ENCODE assay signal across 1 cellular context in genomic region chr5:160399402-160400353, GRCh38.
A peak's percentile ranks its signal among the peaks of the same experiment; 100 is the strongest.
TF ChIP-seq lines count a peak whose summit lies in the region.

Gene FAM200C, minus strand, starts transcription at chr5:160400054. Its CDS starts 4,564 bp downstream, at chr5:160395490.

TF ChIP-seq in K562, 482 proteins besides CTCF, POLR2A, EP300 and RAD21 (continued from another document and continues in another):
- TF ChIP-seq, protein P1, sequence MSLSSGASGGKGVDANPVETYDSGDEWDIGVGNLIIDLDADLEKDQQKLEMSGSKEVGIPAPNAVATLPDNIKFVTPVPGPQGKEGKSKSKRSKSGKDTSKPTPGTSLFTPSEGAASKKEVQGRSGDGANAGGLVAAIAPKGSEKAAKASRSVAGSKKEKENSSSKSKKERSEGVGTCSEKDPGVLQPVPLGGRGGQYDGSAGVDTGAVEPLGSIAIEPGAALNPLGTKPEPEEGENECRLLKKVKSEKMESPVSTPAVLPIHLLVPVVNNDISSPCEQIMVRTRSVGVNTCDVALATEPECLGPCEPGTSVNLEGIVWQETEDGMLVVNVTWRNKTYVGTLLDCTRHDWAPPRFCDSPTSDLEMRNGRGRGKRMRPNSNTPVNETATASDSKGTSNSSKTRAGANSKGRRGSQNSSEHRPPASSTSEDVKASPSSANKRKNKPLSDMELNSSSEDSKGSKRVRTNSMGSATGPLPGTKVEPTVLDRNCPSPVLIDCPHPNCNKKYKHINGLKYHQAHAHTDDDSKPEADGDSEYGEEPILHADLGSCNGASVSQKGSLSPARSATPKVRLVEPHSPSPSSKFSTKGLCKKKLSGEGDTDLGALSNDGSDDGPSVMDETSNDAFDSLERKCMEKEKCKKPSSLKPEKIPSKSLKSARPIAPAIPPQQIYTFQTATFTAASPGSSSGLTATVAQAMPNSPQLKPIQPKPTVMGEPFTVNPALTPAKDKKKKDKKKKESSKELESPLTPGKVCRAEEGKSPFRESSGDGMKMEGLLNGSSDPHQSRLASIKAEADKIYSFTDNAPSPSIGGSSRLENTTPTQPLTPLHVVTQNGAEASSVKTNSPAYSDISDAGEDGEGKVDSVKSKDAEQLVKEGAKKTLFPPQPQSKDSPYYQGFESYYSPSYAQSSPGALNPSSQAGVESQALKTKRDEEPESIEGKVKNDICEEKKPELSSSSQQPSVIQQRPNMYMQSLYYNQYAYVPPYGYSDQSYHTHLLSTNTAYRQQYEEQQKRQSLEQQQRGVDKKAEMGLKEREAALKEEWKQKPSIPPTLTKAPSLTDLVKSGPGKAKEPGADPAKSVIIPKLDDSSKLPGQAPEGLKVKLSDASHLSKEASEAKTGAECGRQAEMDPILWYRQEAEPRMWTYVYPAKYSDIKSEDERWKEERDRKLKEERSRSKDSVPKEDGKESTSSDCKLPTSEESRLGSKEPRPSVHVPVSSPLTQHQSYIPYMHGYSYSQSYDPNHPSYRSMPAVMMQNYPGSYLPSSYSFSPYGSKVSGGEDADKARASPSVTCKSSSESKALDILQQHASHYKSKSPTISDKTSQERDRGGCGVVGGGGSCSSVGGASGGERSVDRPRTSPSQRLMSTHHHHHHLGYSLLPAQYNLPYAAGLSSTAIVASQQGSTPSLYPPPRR (CRISPR knock-in tag; IDR thresholded peaks at IDR 0.05; ENCODE audit: borderline replicate concordance) = no peak
- TF ChIP-seq CREM (IDR thresholded peaks at IDR 0.05; ENCODE audit: low read depth) = 0 out of 2 replicates have a peak, but pooled peaks have one; percentile 4
- TF ChIP-seq MEIS2 (IDR thresholded peaks at IDR 0.05; ENCODE audit: partially characterized antibody) = peak; percentile 56
- TF ChIP-seq TCF3 (CRISPR knock-in tag; IDR thresholded peaks at IDR 0.05) = peak; percentile 30
- TF ChIP-seq MBD2 (IDR thresholded peaks at IDR 0.05; ENCODE audit: borderline replicate concordance, low read depth) = peak; percentile 59; the same call in 1 of the 2 replicates
- peak; percentile 50 for TF ChIP-seq SMARCE1 (IDR thresholded peaks at IDR 0.05)
- no peak for TF ChIP-seq RBM25 (IDR thresholded peaks at IDR 0.05; ENCODE audit: low read depth, low read length, severe bottlenecking)
- no peak for TF ChIP-seq ID3 (CRISPR knock-in tag; IDR thresholded peaks at IDR 0.05)
- TF ChIP-seq ID3 (tag; IDR thresholded peaks at IDR 0.05) = 0 out of 2 replicates have a peak, but pooled peaks have one; percentile 67
- TF ChIP-seq ZNF589 (CRISPR knock-in tag; IDR thresholded peaks at IDR 0.05; ENCODE audit: low read depth) = 0 out of 2 replicates have a peak, but pooled peaks have one; percentile 40
- peak; percentile 86; the same call in 1 of the 2 replicates for TF ChIP-seq POLR2AphosphoS2 (IDR thresholded peaks at IDR 0.05; ENCODE audit: low read length)
- TF ChIP-seq NR4A1 (CRISPR knock-in tag; IDR thresholded peaks at IDR 0.05) = no peak
- 0 out of 2 replicates have a peak, but pooled peaks have one; percentile 62 for TF ChIP-seq NR4A1 (tag; IDR thresholded peaks at IDR 0.05)
- no peak for TF ChIP-seq NEUROD1 (IDR thresholded peaks at IDR 0.05; ENCODE audit: borderline replicate concordance, low read depth, low read length, partially characterized antibody)
- TF ChIP-seq ZNF165 (CRISPR knock-in tag; IDR thresholded peaks at IDR 0.05; ENCODE audit: borderline replicate concordance) = no peak
- peak; percentile 72 for TF ChIP-seq CBFA2T3 (IDR thresholded peaks at IDR 0.05)
- TF ChIP-seq, protein P2, sequence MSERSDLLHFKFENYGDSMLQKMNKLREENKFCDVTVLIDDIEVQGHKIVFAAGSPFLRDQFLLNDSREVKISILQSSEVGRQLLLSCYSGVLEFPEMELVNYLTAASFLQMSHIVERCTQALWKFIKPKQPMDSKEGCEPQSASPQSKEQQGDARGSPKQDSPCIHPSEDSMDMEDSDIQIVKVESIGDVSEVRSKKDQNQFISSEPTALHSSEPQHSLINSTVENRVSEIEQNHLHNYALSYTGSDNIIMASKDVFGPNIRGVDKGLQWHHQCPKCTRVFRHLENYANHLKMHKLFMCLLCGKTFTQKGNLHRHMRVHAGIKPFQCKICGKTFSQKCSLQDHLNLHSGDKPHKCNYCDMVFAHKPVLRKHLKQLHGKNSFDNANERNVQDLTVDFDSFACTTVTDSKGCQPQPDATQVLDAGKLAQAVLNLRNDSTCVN (CRISPR knock-in tag; IDR thresholded peaks at IDR 0.05) = no peak
- TF ChIP-seq ILF3 (IDR thresholded peaks at IDR 0.05; ENCODE audit: borderline replicate concordance) = no peak
- TF ChIP-seq FOXM1 (IDR thresholded peaks at IDR 0.05; ENCODE audit: low read depth) = no peak
- TF ChIP-seq FOXM1 (CRISPR knock-in tag; IDR thresholded peaks at IDR 0.05; ENCODE audit: low read depth) = 0 out of 2 replicates have a peak, but pooled peaks have one; percentile 27
- peak; percentile 90 for TF ChIP-seq KDM5B (IDR thresholded peaks at IDR 0.05; ENCODE audit: insufficient replicate concordance, low read depth, low read length)
- TF ChIP-seq ARNT (IDR thresholded peaks at IDR 0.05) = no peak
- no peak for TF ChIP-seq SP1 (CRISPR knock-in tag; IDR thresholded peaks at IDR 0.05)
- TF ChIP-seq ZNF197 (CRISPR knock-in tag; IDR thresholded peaks at IDR 0.05; ENCODE audit: low read depth) = no peak
- TF ChIP-seq SMAD1 (IDR thresholded peaks at IDR 0.05; ENCODE audit: low read depth, low read length, partially characterized antibody) = peak; percentile 69
- TF ChIP-seq EHMT2 (IDR thresholded peaks at IDR 0.05) = no peak
- TF ChIP-seq ARID2 (IDR thresholded peaks at IDR 0.05) = no peak
- TF ChIP-seq ZNF174 (CRISPR knock-in tag; IDR thresholded peaks at IDR 0.05) = no peak
- TF ChIP-seq HEY1 (CRISPR knock-in tag; IDR thresholded peaks at IDR 0.05; ENCODE audit: borderline replicate concordance) = 0 out of 2 replicates have a peak, but pooled peaks have one; percentile 13
- TF ChIP-seq MYC (IDR thresholded peaks at IDR 0.05; ENCODE audit: low read depth, low read length) = peak; percentile 27; the same call in 1 of the 2 replicates
- TF ChIP-seq MYC (CRISPR knock-in tag; IDR thresholded peaks at IDR 0.05; ENCODE audit: borderline replicate concordance, low read depth) = no peak
- TF ChIP-seq SETDB1 (IDR thresholded peaks at IDR 0.05; ENCODE audit: low read length) = no peak
- TF ChIP-seq HNRNPLL (IDR thresholded peaks at IDR 0.05; ENCODE audit: low read depth, low read length, poor library complexity, severe bottlenecking) = peak; percentile 27
- TF ChIP-seq, protein P3, sequence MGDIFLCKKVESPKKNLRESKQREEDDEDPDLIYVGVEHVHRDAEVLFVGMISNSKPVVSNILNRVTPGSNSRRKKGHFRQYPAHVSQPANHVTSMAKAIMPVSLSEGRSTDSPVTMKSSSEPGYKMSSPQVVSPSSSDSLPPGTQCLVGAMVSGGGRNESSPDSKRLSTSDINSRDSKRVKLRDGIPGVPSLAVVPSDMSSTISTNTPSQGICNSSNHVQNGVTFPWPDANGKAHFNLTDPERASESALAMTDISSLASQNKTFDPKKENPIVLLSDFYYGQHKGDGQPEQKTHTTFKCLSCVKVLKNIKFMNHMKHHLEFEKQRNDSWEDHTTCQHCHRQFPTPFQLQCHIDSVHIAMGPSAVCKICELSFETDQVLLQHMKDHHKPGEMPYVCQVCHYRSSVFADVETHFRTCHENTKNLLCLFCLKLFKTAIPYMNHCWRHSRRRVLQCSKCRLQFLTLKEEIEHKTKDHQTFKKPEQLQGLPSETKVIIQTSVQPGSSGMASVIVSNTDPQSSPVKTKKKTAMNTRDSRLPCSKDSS (IDR thresholded peaks at IDR 0.05; ENCODE audit: low read depth, partially characterized antibody) = no peak
- TF ChIP-seq, protein P4, sequence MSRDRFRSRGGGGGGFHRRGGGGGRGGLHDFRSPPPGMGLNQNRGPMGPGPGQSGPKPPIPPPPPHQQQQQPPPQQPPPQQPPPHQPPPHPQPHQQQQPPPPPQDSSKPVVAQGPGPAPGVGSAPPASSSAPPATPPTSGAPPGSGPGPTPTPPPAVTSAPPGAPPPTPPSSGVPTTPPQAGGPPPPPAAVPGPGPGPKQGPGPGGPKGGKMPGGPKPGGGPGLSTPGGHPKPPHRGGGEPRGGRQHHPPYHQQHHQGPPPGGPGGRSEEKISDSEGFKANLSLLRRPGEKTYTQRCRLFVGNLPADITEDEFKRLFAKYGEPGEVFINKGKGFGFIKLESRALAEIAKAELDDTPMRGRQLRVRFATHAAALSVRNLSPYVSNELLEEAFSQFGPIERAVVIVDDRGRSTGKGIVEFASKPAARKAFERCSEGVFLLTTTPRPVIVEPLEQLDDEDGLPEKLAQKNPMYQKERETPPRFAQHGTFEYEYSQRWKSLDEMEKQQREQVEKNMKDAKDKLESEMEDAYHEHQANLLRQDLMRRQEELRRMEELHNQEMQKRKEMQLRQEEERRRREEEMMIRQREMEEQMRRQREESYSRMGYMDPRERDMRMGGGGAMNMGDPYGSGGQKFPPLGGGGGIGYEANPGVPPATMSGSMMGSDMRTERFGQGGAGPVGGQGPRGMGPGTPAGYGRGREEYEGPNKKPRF (IDR thresholded peaks at IDR 0.05; ENCODE audit: low read depth, low read length) = no peak
- TF ChIP-seq, protein P5, sequence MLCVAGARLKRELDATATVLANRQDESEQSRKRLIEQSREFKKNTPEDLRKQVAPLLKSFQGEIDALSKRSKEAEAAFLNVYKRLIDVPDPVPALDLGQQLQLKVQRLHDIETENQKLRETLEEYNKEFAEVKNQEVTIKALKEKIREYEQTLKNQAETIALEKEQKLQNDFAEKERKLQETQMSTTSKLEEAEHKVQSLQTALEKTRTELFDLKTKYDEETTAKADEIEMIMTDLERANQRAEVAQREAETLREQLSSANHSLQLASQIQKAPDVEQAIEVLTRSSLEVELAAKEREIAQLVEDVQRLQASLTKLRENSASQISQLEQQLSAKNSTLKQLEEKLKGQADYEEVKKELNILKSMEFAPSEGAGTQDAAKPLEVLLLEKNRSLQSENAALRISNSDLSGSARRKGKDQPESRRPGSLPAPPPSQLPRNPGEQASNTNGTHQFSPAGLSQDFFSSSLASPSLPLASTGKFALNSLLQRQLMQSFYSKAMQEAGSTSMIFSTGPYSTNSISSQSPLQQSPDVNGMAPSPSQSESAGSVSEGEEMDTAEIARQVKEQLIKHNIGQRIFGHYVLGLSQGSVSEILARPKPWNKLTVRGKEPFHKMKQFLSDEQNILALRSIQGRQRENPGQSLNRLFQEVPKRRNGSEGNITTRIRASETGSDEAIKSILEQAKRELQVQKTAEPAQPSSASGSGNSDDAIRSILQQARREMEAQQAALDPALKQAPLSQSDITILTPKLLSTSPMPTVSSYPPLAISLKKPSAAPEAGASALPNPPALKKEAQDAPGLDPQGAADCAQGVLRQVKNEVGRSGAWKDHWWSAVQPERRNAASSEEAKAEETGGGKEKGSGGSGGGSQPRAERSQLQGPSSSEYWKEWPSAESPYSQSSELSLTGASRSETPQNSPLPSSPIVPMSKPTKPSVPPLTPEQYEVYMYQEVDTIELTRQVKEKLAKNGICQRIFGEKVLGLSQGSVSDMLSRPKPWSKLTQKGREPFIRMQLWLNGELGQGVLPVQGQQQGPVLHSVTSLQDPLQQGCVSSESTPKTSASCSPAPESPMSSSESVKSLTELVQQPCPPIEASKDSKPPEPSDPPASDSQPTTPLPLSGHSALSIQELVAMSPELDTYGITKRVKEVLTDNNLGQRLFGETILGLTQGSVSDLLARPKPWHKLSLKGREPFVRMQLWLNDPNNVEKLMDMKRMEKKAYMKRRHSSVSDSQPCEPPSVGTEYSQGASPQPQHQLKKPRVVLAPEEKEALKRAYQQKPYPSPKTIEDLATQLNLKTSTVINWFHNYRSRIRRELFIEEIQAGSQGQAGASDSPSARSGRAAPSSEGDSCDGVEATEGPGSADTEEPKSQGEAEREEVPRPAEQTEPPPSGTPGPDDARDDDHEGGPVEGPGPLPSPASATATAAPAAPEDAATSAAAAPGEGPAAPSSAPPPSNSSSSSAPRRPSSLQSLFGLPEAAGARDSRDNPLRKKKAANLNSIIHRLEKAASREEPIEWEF (CRISPR knock-in tag; IDR thresholded peaks at IDR 0.05) = no peak
- peak; percentile 83; the same call in 1 of the 2 replicates for TF ChIP-seq PML (IDR thresholded peaks at IDR 0.05; ENCODE audit: low read length)
- TF ChIP-seq RCOR1 (IDR thresholded peaks at IDR 0.05; ENCODE audit: borderline replicate concordance in 1 of 2, low read depth in 2 of 2, low read length in 2 of 2) = peak in 1 of 2 experiments; percentile 55; a peak in 3 of 4 replicates
- no peak for TF ChIP-seq ZNF77 (CRISPR knock-in tag; IDR thresholded peaks at IDR 0.05)
- TF ChIP-seq RB1 (IDR thresholded peaks at IDR 0.05; ENCODE audit: low read depth) = peak; percentile 79
- TF ChIP-seq RBM15 (IDR thresholded peaks at IDR 0.05; ENCODE audit: insufficient read depth, low read length) = no peak
- peak; percentile 90 for TF ChIP-seq L3MBTL2 (IDR thresholded peaks at IDR 0.05)
- TF ChIP-seq MYBL2 (IDR thresholded peaks at IDR 0.05; ENCODE audit: low read depth) = no peak
- TF ChIP-seq MYBL2 (CRISPR knock-in tag; IDR thresholded peaks at IDR 0.05; ENCODE audit: borderline replicate concordance) = no peak
- no peak for TF ChIP-seq ZFPM2 (CRISPR knock-in tag; IDR thresholded peaks at IDR 0.05)
- TF ChIP-seq CHAMP1 (IDR thresholded peaks at IDR 0.05) = no peak
- 0 out of 2 replicates have a peak, but pooled peaks have one; percentile 32 for TF ChIP-seq NCOA1 (IDR thresholded peaks at IDR 0.05; ENCODE audit: low read depth)
- 0 out of 2 replicates have a peak, but pooled peaks have one; percentile 24 for TF ChIP-seq DMBX1 (CRISPR knock-in tag; IDR thresholded peaks at IDR 0.05; ENCODE audit: borderline replicate concordance)
- peak; percentile 75; the same call in 1 of the 2 replicates for TF ChIP-seq KAT7 (CRISPR knock-in tag; IDR thresholded peaks at IDR 0.05; ENCODE audit: borderline replicate concordance)
- no peak for TF ChIP-seq KHSRP (IDR thresholded peaks at IDR 0.05)
- peak; percentile 91 for TF ChIP-seq RBFOX2 (IDR thresholded peaks at IDR 0.05; ENCODE audit: low read depth, low read length)
- TF ChIP-seq ZNF143 (CRISPR knock-in tag; IDR thresholded peaks at IDR 0.05) = no peak
- TF ChIP-seq SAFB (IDR thresholded peaks at IDR 0.05; ENCODE audit: borderline replicate concordance, low read depth, low read length) = no peak
- no peak for TF ChIP-seq NCOR1 (IDR thresholded peaks at IDR 0.05)
- TF ChIP-seq ZNF133 (CRISPR knock-in tag; IDR thresholded peaks at IDR 0.05) = no peak
